1 cellular context compared by ENCODE assay signal in the genomic region with DNA sequence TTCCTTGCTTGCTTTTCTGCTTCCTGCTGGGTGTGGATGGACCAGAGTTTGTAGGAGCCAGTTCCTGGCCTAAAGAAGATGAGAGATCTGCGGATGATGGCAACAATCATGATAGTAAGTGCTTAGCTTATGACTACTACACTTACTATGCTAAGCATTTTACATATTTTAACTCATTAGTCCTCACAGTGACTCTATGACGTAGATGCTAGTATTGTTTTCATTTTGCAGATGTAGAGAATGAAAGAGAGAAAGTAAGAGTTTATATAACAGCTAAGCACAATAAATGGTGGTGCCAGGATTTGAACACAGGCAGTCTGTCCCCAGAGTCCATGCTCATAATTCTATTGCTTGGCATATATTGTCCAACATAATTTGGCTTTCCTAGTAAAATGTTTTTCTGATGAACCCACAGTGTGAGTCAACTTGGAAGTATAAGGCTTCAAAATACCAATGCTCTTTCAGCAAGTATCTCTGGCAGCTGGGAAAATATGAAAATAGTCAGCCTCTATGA.
TF ChIP-seq lines count a peak whose summit lies in the region.

No MANE protein-coding gene starts in this region.

TF ChIP-seq in IMR-90, 13 proteins besides CTCF, POLR2A, EP300 and RAD21:
- TF ChIP-seq MAFK (IDR thresholded peaks at IDR 0.05; ENCODE audit: low read depth, low read length) (peak; percentile 30), FOS (IDR thresholded peaks at IDR 0.05; ENCODE audit: low read depth, low read length) (peak; percentile 24; the same call in 1 of the 2 replicates), CHD1 (IDR thresholded peaks at IDR 0.05; ENCODE audit: low read depth, low read length) (no peak)
TF ChIP-seq in IMR-90: peak in this region for 2.
